24 cellular contexts compared by ENCODE assay signal in genomic region chr1:117770981-117771531, GRCh38.
DNase-seq lines count a peak whose midpoint lies in the region; ATAC-seq, FAIRE-seq and TF ChIP-seq lines count a peak whose summit lies in the region.
"Had no signal": no experiment of that assay in that cellular context is flagged by ENCODE, and none has a peak within 500 bp of the region (broad histone marks: within the 10 kb centered on the region; RNA-seq: fewer than 3 reads in every experiment).

No MANE protein-coding gene starts in this region.

- no peak overlapping the region for H3K27ac ChIP-seq in HEK293 (ENCODE audit: extremely low read depth, low read depth, low read length)
- H3K27ac ChIP-seq: 22Rv1, BLaER1, C4-2B had no signal

- no peaks in the 10 kb centered on the region for H3K9me3 ChIP-seq in HEK293 (ENCODE audit: control insufficient read depth, insufficient read depth, low read depth, low read length)

- TF ChIP-seq CTCF in HEK293 (tag by site-specific recombination; IDR thresholded peaks at IDR 0.05) = no peak

- DNase-seq in DMS 273 (lab: John Stamatoyannopoulos, UW; ENCODE audit: unreplicated experiment) (peak; percentile 34), DMS 273 treated with DMSO at 0.1 percent for 48 hours (lab: John Stamatoyannopoulos, UW) (no peak), M059J (ENCODE audit: low read depth) (peak; percentile 8), amniotic epithelial cell (ENCODE audit: low read depth) (peak; percentile 5), retina (no peak), left cardiac atrium (no peak), urothelium cell line (ENCODE audit: low spot score) (no peak)
- DNase-seq: Caco-2; CD4-positive, CD25-positive, alpha-beta regulatory T cell; CD8-positive, alpha-beta T cell; DMS53; DMS79 treated with DMSO at 0.1 percent for 48 hours; GF-D8; H9; HFFc6 had no signal

- intact Hi-C loops in left cardiac atrium (cut with DNase I) = no loop called here

- H3K4me1 ChIP-seq in HEK293 (ENCODE audit: control insufficient read depth, insufficient read depth, low read length) = no peaks in the 10 kb centered on the region
- H3K4me1 ChIP-seq: BLaER1, Caco-2 had no signal

- POLR2A ChIA-PET in HEK293 (lab: Yijun Ruan, JAX) = no interaction called here

- CTCF ChIA-PET in HEK293 (lab: Yijun Ruan, JAX) = no interaction called here

- ATAC-seq in left cardiac atrium = no peak
- ATAC-seq: CD8-positive, alpha-beta T cell; GM23338; HCT116 had no signal

- H3K4me3 ChIP-seq in HEK293 (ENCODE audit: low read depth, low read length) = no peak overlapping the region
- H3K4me3 ChIP-seq: BLaER1, GM23338 had no signal

- H3K36me3 ChIP-seq in HEK293 (ENCODE audit: control insufficient read depth in 2 of 2, insufficient read depth in 1 of 2, low read length in 2 of 2) = no peaks in the 10 kb centered on the region
- H3K36me3 ChIP-seq: BLaER1 had no signal

- FAIRE-seq in urothelium cell line (lab: Jason Lieb, UNC) = no peak
- FAIRE-seq: A204.1, GM12891, GM18507 had no signal

TF ChIP-seq in HEK293, 187 proteins besides CTCF, POLR2A, EP300 and RAD21:
- TF ChIP-seq, protein P1, sequence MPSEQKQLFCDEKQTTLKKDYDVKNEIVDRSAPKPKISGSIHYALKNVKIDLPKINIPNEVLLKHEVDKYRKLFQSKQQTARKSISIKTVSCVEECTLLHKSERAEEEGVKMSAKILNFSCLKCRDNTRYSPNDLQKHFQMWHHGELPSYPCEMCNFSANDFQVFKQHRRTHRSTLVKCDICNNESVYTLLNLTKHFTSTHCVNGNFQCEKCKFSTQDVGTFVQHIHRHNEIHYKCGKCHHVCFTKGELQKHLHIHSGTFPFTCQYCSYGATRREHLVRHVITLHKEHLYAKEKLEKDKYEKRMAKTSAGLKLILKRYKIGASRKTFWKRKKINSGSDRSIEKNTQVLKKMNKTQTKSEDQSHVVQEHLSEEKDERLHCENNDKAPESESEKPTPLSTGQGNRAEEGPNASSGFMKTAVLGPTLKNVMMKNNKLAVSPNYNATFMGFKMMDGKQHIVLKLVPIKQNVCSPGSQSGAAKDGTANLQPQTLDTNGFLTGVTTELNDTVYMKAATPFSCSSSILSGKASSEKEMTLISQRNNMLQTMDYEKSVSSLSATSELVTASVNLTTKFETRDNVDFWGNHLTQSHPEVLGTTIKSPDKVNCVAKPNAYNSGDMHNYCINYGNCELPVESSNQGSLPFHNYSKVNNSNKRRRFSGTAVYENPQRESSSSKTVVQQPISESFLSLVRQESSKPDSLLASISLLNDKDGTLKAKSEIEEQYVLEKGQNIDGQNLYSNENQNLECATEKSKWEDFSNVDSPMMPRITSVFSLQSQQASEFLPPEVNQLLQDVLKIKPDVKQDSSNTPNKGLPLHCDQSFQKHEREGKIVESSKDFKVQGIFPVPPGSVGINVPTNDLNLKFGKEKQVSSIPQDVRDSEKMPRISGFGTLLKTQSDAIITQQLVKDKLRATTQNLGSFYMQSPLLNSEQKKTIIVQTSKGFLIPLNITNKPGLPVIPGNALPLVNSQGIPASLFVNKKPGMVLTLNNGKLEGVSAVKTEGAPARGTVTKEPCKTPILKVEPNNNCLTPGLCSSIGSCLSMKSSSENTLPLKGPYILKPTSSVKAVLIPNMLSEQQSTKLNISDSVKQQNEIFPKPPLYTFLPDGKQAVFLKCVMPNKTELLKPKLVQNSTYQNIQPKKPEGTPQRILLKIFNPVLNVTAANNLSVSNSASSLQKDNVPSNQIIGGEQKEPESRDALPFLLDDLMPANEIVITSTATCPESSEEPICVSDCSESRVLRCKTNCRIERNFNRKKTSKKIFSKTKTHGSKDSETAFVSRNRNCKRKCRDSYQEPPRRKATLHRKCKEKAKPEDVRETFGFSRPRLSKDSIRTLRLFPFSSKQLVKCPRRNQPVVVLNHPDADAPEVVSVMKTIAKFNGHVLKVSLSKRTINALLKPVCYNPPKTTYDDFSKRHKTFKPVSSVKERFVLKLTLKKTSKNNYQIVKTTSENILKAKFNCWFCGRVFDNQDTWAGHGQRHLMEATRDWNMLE (tag by site-specific recombination; conservative IDR thresholded peaks at IDR 0.05; ENCODE audit: low read depth) = peak; percentile 30; the same call in 1 of the 2 replicates
- TF ChIP-seq SETDB1 (IDR thresholded peaks at IDR 0.05; ENCODE audit: insufficient read length, low read length) (peak; percentile 100), ZNF701 (tag by site-specific recombination; IDR thresholded peaks at IDR 0.05) (no peak), ZNF510 (tag by site-specific recombination; IDR thresholded peaks at IDR 0.05; ENCODE audit: insufficient replicate concordance) (peak; percentile 35), KLF8 (tag by site-specific recombination; IDR thresholded peaks at IDR 0.05) (peak; percentile 41; the same call in 1 of the 2 replicates), TRIM28 (IDR thresholded peaks at IDR 0.05; ENCODE audit: borderline replicate concordance, low read length) (peak; percentile 100), ZNF280D (tag by site-specific recombination; IDR thresholded peaks at IDR 0.05) (0 out of 2 replicates have a peak, but pooled peaks have one; percentile 77), ZNF23 (tag by site-specific recombination; IDR thresholded peaks at IDR 0.05; ENCODE audit: borderline replicate concordance) (no peak)

Comparison
In these comparisons a context has a peak if more than half of its experiments do, and no peak if none do; other contexts are left out.
1. DNase-seq: peak in DMS 273 (single experiment), M059J (single experiment) and amniotic epithelial cell (single experiment); none in DMS 273 treated with DMSO at 0.1 percent for 48 hours (single experiment), retina (single experiment), left cardiac atrium (single experiment) and urothelium cell line (single experiment).